Comparison of ENCODE assay signal across 1 cellular context in the genomic region with DNA sequence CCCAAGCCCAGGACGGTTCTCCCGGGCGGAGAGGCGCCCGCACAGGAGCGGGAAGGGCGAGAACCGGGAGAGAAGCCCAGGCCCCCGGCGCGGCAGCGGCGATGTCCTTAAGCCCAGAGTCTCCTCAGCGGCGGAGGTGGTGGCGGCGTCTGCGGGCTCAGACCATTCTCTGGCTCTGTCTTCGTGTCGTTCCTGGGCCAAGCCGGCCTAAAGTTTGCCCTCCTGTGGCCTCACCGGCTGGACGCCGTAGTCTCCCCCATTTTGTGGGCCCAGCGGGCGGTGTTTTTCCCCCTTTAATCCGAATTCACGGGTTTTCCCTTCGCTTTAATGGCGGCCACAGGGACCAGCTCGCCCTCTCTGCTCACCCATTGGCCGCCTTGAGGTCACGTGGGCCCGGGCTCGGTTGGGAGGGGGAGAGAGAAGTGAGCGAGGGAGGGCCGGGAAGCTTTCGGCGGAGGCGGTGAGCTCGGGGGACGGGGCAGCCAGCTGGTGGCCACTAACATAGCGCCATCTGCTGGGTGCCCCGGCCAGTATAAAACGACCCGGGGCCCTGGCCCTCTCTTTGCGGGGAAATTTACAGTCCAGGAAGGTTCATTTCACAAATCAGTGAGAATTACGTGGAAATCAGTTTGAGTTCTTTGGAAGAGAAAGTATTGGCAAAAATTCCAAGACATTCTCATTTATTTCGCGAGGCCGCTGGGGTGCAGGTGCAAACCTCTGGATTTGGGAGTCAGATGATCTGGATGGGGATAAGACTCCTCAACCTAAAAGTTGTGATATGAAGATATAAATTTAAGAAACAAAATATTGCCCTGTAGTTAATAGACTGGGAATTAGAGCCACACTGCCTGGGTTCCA.
TF ChIP-seq lines count a peak whose summit lies in the region.

No MANE protein-coding gene starts in this region.

TF ChIP-seq in HepG2, 621 proteins besides CTCF, POLR2A, EP300 and RAD21 (continued from another document and continues in another):
- TF ChIP-seq, protein P1, sequence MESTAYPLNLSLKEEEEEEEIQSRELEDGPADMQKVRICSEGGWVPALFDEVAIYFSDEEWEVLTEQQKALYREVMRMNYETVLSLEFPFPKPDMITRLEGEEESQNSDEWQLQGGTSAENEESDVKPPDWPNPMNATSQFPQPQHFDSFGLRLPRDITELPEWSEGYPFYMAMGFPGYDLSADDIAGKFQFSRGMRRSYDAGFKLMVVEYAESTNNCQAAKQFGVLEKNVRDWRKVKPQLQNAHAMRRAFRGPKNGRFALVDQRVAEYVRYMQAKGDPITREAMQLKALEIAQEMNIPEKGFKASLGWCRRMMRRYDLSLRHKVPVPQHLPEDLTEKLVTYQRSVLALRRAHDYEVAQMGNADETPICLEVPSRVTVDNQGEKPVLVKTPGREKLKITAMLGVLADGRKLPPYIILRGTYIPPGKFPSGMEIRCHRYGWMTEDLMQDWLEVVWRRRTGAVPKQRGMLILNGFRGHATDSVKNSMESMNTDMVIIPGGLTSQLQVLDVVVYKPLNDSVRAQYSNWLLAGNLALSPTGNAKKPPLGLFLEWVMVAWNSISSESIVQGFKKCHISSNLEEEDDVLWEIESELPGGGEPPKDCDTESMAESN (CRISPR knock-in tag; conservative IDR thresholded peaks at IDR 0.05), result 0 out of 2 replicates have a peak, but pooled peaks have one; percentile 38
- TF ChIP-seq HNF4G (IDR thresholded peaks at IDR 0.05; ENCODE audit: borderline replicate concordance, low read depth, low read length) (no peak), HNF4G (CRISPR knock-in tag; IDR thresholded peaks at IDR 0.05; ENCODE audit: borderline replicate concordance, low read depth) (no peak), FLYWCH1 (CRISPR knock-in tag; IDR thresholded peaks at IDR 0.05) (no peak), ZFY (CRISPR knock-in tag; IDR thresholded peaks at IDR 0.05) (peak; percentile 81), RFXANK (CRISPR knock-in tag; IDR thresholded peaks at IDR 0.05) (0 out of 2 replicates have a peak, but pooled peaks have one; percentile 32), TBP (CRISPR knock-in tag; IDR thresholded peaks at IDR 0.05) (no peak), TOE1 (CRISPR knock-in tag; IDR thresholded peaks at IDR 0.05) (no peak), ZNF713 (CRISPR knock-in tag; IDR thresholded peaks at IDR 0.05) (no peak), SMAD9 (CRISPR knock-in tag; IDR thresholded peaks at IDR 0.05) (no peak), SP140L (CRISPR knock-in tag; IDR thresholded peaks at IDR 0.05; ENCODE audit: borderline replicate concordance) (0 out of 2 replicates have a peak, but pooled peaks have one; percentile 27), PRPF4 (IDR thresholded peaks at IDR 0.05; ENCODE audit: low read depth, low read length, poor library complexity, severe bottlenecking) (no peak), ZNF607 (CRISPR knock-in tag; IDR thresholded peaks at IDR 0.05; ENCODE audit: borderline replicate concordance) (no peak; the same call in 1 of the 2 replicates), ZEB1 (IDR thresholded peaks at IDR 0.05; ENCODE audit: insufficient replicate concordance, low read depth) (no peak), ZNF205 (CRISPR knock-in tag; IDR thresholded peaks at IDR 0.05) (no peak), RFX3 (CRISPR knock-in tag; IDR thresholded peaks at IDR 0.05) (no peak), CHD4 (IDR thresholded peaks at IDR 0.05; ENCODE audit: borderline replicate concordance, low read length) (no peak), ZNF296 (CRISPR knock-in tag; conservative IDR thresholded peaks at IDR 0.05) (peak; percentile 21; the same call in 1 of the 2 replicates), RFX5 (IDR thresholded peaks at IDR 0.05; ENCODE audit: low read depth, low read length) (no peak), ATF7-NPFF (CRISPR knock-in tag; IDR thresholded peaks at IDR 0.05; ENCODE audit: low read depth) (peak; percentile 84; the same call in 1 of the 2 replicates), HMG20B (CRISPR knock-in tag; conservative IDR thresholded peaks at IDR 0.05) (0 out of 2 replicates have a peak, but pooled peaks have one; percentile 20), MXI1 (IDR thresholded peaks at IDR 0.05; ENCODE audit: borderline replicate concordance, low read depth, low read length) (peak; percentile 58; the same call in 1 of the 3 replicates), MAFF (IDR thresholded peaks at IDR 0.05; ENCODE audit: low read depth, low read length) (no peak), ZSCAN31 (CRISPR knock-in tag; IDR thresholded peaks at IDR 0.05; ENCODE audit: low read depth) (peak; percentile 67), NFKBIZ (CRISPR knock-in tag; IDR thresholded peaks at IDR 0.05) (peak; percentile 85), MEF2D (CRISPR knock-in tag; IDR thresholded peaks at IDR 0.05) (peak; percentile 87), HHEX (CRISPR knock-in tag; IDR thresholded peaks at IDR 0.05) (no peak), MATR3 (CRISPR knock-in tag; IDR thresholded peaks at IDR 0.05) (no peak), KLF9 (CRISPR knock-in tag; IDR thresholded peaks at IDR 0.05; ENCODE audit: low read depth) (peak; percentile 67; the same call in 1 of the 2 replicates), TCF12 (IDR thresholded peaks at IDR 0.05) (no peak), TCF12 (CRISPR knock-in tag; IDR thresholded peaks at IDR 0.05) (no peak), KDM4B (CRISPR knock-in tag; IDR thresholded peaks at IDR 0.05) (peak; percentile 79; the same call in 1 of the 2 replicates), ZNF17 (CRISPR knock-in tag; IDR thresholded peaks at IDR 0.05) (no peak), SOX5 (CRISPR knock-in tag; IDR thresholded peaks at IDR 0.05; ENCODE audit: borderline replicate concordance) (peak; percentile 40), RBM22 (optimal IDR thresholded peaks at IDR 0.05; ENCODE audit: low read length) (peak; percentile 90), FOXJ3 (CRISPR knock-in tag; IDR thresholded peaks at IDR 0.05; ENCODE audit: borderline replicate concordance) (no peak)
- TF ChIP-seq, protein P2, sequence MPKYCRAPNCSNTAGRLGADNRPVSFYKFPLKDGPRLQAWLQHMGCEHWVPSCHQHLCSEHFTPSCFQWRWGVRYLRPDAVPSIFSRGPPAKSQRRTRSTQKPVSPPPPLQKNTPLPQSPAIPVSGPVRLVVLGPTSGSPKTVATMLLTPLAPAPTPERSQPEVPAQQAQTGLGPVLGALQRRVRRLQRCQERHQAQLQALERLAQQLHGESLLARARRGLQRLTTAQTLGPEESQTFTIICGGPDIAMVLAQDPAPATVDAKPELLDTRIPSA (CRISPR knock-in tag; IDR thresholded peaks at IDR 0.05; ENCODE audit: borderline replicate concordance), result 0 out of 2 replicates have a peak, but pooled peaks have one; percentile 13
- TF ChIP-seq, protein P3, sequence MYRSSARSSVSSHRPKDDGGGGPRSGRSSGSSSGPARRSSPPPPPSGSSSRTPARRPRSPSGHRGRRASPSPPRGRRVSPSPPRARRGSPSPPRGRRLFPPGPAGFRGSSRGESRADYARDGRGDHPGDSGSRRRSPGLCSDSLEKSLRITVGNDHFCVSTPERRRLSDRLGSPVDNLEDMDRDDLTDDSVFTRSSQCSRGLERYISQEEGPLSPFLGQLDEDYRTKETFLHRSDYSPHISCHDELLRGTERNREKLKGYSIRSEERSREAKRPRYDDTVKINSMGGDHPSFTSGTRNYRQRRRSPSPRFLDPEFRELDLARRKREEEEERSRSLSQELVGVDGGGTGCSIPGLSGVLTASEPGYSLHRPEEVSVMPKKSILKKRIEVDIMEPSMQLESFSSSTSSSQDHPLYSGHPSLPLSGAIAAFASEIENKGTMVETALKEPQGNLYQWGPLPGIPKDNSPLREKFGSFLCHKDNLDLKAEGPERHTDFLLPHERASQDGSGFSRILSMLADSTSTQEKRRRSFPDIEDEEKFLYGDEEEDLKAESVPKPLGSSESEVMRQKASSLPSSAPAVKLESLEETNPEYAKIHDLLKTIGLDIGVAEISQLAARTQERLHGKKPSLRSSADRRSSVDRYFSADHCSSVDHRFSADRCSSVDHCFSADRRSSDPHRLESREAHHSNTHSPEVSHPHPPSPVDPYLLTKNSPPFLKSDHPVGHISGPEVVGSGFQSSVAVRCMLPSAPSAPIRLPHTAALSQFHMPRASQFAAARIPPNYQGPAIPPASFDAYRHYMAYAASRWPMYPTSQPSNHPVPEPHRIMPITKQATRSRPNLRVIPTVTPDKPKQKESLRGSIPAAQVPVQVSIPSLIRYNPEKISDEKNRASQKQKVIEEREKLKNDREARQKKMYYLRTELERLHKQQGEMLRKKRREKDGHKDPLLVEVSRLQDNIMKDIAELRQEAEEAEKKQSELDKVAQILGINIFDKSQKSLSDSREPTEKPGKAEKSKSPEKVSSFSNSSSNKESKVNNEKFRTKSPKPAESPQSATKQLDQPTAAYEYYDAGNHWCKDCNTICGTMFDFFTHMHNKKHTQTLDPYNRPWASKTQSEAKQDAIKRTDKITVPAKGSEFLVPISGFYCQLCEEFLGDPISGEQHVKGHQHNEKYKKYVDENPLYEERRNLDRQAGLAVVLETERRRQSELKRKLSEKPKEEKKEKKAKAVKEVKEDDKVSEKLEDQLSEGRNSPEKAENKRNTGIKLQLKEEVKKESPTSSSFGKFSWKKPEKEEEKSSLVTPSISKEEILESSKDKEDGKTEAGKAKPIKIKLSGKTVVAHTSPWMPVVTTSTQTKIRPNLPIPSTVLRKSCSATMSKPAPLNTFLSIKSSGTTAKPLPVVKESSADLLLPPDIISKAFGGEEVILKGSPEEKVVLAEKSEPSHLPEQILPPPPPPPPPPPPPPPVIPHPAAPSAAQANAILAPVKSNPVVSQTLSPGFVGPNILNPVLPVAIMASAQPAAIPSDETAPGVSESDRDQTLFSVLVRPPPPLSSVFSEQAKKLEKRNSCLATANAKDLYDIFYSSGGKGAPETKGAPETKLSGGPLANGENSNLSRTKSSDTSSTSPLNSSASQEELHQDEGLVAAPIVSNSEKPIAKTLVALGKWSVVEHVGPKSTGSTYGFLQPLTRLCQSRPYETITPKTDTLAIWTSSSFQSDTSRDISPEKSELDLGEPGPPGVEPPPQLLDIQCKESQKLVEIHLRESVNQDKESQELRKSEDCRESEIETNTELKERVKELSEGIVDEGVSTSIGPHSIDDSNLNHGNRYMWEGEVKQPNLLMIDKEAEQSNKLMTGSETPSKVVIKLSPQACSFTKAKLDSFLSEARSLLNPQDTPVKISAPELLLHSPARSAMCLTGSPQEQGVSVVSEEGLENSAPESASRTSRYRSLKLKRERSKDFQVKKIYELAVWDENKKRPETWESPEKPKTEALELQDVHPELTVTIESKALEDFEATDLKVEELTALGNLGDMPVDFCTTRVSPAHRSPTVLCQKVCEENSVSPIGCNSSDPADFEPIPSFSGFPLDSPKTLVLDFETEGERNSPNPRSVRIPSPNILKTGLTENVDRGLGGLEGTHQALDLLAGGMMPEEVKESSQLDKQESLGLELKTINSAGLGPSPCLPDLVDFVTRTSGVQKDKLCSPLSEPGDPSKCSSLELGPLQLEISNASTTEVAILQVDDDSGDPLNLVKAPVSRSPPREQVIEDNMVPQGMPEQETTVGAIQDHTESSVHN (CRISPR knock-in tag; IDR thresholded peaks at IDR 0.05), result no peak
- TF ChIP-seq, protein P4, sequence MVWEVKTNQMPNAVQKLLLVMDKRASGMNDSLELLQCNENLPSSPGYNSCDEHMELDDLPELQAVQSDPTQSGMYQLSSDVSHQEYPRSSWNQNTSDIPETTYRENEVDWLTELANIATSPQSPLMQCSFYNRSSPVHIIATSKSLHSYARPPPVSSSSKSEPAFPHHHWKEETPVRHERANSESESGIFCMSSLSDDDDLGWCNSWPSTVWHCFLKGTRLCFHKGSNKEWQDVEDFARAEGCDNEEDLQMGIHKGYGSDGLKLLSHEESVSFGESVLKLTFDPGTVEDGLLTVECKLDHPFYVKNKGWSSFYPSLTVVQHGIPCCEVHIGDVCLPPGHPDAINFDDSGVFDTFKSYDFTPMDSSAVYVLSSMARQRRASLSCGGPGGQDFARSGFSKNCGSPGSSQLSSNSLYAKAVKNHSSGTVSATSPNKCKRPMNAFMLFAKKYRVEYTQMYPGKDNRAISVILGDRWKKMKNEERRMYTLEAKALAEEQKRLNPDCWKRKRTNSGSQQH (CRISPR knock-in tag; IDR thresholded peaks at IDR 0.05; ENCODE audit: low read depth), result peak; percentile 72; the same call in 1 of the 2 replicates
- TF ChIP-seq, protein P5, sequence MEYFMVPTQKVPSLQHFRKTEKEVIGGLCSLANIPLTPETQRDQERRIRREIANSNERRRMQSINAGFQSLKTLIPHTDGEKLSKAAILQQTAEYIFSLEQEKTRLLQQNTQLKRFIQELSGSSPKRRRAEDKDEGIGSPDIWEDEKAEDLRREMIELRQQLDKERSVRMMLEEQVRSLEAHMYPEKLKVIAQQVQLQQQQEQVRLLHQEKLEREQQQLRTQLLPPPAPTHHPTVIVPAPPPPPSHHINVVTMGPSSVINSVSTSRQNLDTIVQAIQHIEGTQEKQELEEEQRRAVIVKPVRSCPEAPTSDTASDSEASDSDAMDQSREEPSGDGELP (IDR thresholded peaks at IDR 0.05; ENCODE audit: borderline replicate concordance, low read depth), result peak; percentile 97
- TF ChIP-seq, protein P6, sequence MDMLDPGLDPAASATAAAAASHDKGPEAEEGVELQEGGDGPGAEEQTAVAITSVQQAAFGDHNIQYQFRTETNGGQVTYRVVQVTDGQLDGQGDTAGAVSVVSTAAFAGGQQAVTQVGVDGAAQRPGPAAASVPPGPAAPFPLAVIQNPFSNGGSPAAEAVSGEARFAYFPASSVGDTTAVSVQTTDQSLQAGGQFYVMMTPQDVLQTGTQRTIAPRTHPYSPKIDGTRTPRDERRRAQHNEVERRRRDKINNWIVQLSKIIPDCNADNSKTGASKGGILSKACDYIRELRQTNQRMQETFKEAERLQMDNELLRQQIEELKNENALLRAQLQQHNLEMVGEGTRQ (IDR thresholded peaks at IDR 0.05; ENCODE audit: low read depth, low read length), result peak; percentile 94
- TF ChIP-seq, protein P6 (CRISPR knock-in tag; IDR thresholded peaks at IDR 0.05; ENCODE audit: borderline replicate concordance), result peak; percentile 100
- TF ChIP-seq, protein P7, sequence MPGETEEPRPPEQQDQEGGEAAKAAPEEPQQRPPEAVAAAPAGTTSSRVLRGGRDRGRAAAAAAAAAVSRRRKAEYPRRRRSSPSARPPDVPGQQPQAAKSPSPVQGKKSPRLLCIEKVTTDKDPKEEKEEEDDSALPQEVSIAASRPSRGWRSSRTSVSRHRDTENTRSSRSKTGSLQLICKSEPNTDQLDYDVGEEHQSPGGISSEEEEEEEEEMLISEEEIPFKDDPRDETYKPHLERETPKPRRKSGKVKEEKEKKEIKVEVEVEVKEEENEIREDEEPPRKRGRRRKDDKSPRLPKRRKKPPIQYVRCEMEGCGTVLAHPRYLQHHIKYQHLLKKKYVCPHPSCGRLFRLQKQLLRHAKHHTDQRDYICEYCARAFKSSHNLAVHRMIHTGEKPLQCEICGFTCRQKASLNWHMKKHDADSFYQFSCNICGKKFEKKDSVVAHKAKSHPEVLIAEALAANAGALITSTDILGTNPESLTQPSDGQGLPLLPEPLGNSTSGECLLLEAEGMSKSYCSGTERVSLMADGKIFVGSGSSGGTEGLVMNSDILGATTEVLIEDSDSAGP (CRISPR knock-in tag; IDR thresholded peaks at IDR 0.05; ENCODE audit: borderline replicate concordance), result peak; percentile 88; the same call in 1 of the 2 replicates
